In the genomic region with DNA sequence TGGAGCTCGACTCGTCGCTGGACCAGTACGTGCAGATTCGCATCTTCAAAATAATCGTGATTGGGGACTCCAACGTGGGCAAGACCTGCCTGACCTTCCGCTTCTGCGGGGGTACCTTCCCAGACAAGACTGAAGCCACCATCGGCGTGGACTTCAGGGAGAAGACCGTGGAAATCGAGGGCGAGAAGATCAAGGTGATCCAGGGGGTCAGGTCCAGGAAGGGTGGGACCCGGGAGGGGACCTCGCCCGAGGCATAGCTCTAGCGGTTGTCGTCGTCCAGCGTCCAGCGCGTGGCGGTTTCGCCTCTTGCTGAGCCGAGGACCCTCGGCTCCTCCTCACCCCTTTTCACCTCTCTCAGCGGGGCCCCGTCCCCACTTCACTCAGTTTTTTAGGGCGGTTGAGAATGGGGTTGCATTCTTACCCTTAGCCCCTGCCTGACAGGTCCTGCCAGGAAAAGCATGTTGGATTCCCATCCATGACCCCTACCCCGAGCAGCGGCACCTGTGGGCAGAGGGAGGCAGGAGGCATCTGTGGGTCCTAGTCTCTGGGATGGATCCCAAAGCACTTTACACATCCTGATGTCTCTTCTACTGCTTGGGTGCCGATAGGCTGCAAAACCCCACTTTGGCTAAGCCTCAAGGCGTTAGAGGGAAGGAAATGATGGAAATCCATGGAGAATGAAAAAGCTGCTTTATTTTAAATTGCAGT, we compare ENCODE assay signal across 8 cellular contexts. TPM values are rescaled to one million over a fixed set of nuclear protein-coding genes. Genes with fewer than 3 reads are reported as not detected.
A peak's percentile ranks its signal among the peaks of the same experiment; 100 is the strongest.
DNase-seq lines count a peak whose midpoint lies in the region; ATAC-seq lines count a peak whose summit lies in the region.

No MANE protein-coding gene starts in this region.

- H3K9me3 Mint-ChIP-seq in activated CD4-positive, alpha-beta T cell treated with anti-CD3 and anti-CD28 coated beads, Interleukin-2, amount 10 ng/mL, durations not matched to agents 7 days and 5 days: no peaks in the 10 kb centered on the region
- H3K9me3 Mint-ChIP-seq in activated T-helper 2 cell treated with anti-CD3 and anti-CD28 coated beads, Interferon-gamma antibody, Interleukin-2, Interleukin-4, amounts not matched to agents 10 μg/mL and 5 μg/mL and 100 μg/mL, durations not matched to agents 14 hours and 24 hours and 36 hours: no peaks in the 10 kb centered on the region

- POLR2A ChIA-PET in activated CD4-positive, alpha-beta T cell treated with anti-CD3 and anti-CD28 coated beads, Interleukin-2, amount 10 ng/mL, durations not matched to agents 7 days and 5 days (lab: Charles Lee): no interaction called here

- no peaks in the 10 kb centered on the region for H3K27me3 Mint-ChIP-seq in activated CD4-positive, alpha-beta T cell treated with anti-CD3 and anti-CD28 coated beads, Interleukin-2, amount 10 ng/mL, durations not matched to agents 7 days and 5 days
- H3K27me3 Mint-ChIP-seq in activated T-helper 2 cell treated with anti-CD3 and anti-CD28 coated beads, Interferon-gamma antibody, Interleukin-2, Interleukin-4, amounts not matched to agents 10 μg/mL and 5 μg/mL and 100 μg/mL, durations not matched to agents 14 hours and 24 hours and 36 hours (ENCODE audit: low read depth): no peaks in the 10 kb centered on the region

- intact Hi-C loops in activated T-helper 2 cell treated with anti-CD3 and anti-CD28 coated beads, Interferon-gamma antibody, Interleukin-2, Interleukin-4, amounts not matched to agents 10 μg/mL and 5 μg/mL and 100 μg/mL, durations not matched to agents 14 hours and 24 hours and 36 hours (cut with micrococcal nuclease): loop anchor here (2.0 to 10.0 kb wide), 5 partner anchors 41 to 407 kb away; a partner anchor contains a TSS

- H3K27me3 ChIP-seq in layer of hippocampus (ENCODE audit: control insufficient read depth, insufficient read depth, low read length): no peaks in the 10 kb centered on the region

- no peak for ATAC-seq in GM21717 (IDR thresholded peaks at IDR 0.05; ENCODE audit: unreplicated experiment)

- peaks cover 52% of the 10 kb centered on the region for H3K4me1 Mint-ChIP-seq in activated CD4-positive, alpha-beta T cell treated with anti-CD3 and anti-CD28 coated beads, Interleukin-2, amount 10 ng/mL, durations not matched to agents 7 days and 5 days
- H3K4me1 Mint-ChIP-seq in activated T-helper 2 cell treated with anti-CD3 and anti-CD28 coated beads, Interferon-gamma antibody, Interleukin-2, Interleukin-4, amounts not matched to agents 10 μg/mL and 5 μg/mL and 100 μg/mL, durations not matched to agents 14 hours and 24 hours and 36 hours (ENCODE audit: low read depth): peaks cover 36% of the 10 kb centered on the region

- H3K36me3 Mint-ChIP-seq in activated CD4-positive, alpha-beta T cell treated with anti-CD3 and anti-CD28 coated beads, Interleukin-2, amount 10 ng/mL, durations not matched to agents 7 days and 5 days (ENCODE audit: low read depth): peaks cover 18% of the 10 kb centered on the region
- H3K36me3 Mint-ChIP-seq in activated T-helper 2 cell treated with anti-CD3 and anti-CD28 coated beads, Interferon-gamma antibody, Interleukin-2, Interleukin-4, amounts not matched to agents 10 μg/mL and 5 μg/mL and 100 μg/mL, durations not matched to agents 14 hours and 24 hours and 36 hours (ENCODE audit: low read depth): peaks cover 21% of the 10 kb centered on the region

- CTCF ChIA-PET in activated CD4-positive, alpha-beta T cell treated with anti-CD3 and anti-CD28 coated beads, Interleukin-2, amount 10 ng/mL, durations not matched to agents 7 days and 5 days (lab: Charles Lee): interaction anchor here (2.4 kb wide), 1 partner anchor 92 kb away, joined by 9 read pairs; no protein-coding TSS in a partner anchor

- DNase-seq in activated CD4-positive, alpha-beta T cell treated with anti-CD3 and anti-CD28 coated beads, Interleukin-2, amount 10 ng/mL, durations not matched to agents 7 days and 5 days: no peak
- DNase-seq in activated CD4-positive, alpha-beta T cell treated with anti-CD3 and anti-CD28 coated beads, Interleukin-2, amount 50 U/mL, for 1 hour: no peak
- no peak for DNase-seq in activated T-helper 2 cell treated with anti-CD3 and anti-CD28 coated beads, Interferon-gamma antibody, Interleukin-2, Interleukin-4, amounts not matched to agents 10 μg/mL and 5 μg/mL and 100 μg/mL, durations not matched to agents 14 hours and 24 hours and 36 hours (ENCODE audit: low spot score)
- DNase-seq in superior temporal gyrus (ENCODE audit: extremely low spot score) (peak; percentile 17), 8988T (no peak), NCI-H345 treated with DMSO at 0.1 percent for 48 hours (lab: John Stamatoyannopoulos, UW; ENCODE audit: unreplicated experiment) (no peak)

- H3K4me3 Mint-ChIP-seq in activated CD4-positive, alpha-beta T cell treated with anti-CD3 and anti-CD28 coated beads, Interleukin-2, amount 10 ng/mL, durations not matched to agents 7 days and 5 days: peak overlapping the region; percentile 87
- H3K4me3 Mint-ChIP-seq in activated T-helper 2 cell treated with anti-CD3 and anti-CD28 coated beads, Interferon-gamma antibody, Interleukin-2, Interleukin-4, amounts not matched to agents 10 μg/mL and 5 μg/mL and 100 μg/mL, durations not matched to agents 14 hours and 24 hours and 36 hours (ENCODE audit: low read depth): peak overlapping the region; percentile 92

- peak overlapping the region; percentile 87 for H3K27ac ChIP-seq in layer of hippocampus (ENCODE audit: low read depth, low read length)

- H3K27ac Mint-ChIP-seq in activated CD4-positive, alpha-beta T cell treated with anti-CD3 and anti-CD28 coated beads, Interleukin-2, amount 10 ng/mL, durations not matched to agents 7 days and 5 days: peak overlapping the region; percentile 92
- H3K27ac Mint-ChIP-seq in activated T-helper 2 cell treated with anti-CD3 and anti-CD28 coated beads, Interferon-gamma antibody, Interleukin-2, Interleukin-4, amounts not matched to agents 10 μg/mL and 5 μg/mL and 100 μg/mL, durations not matched to agents 14 hours and 24 hours and 36 hours: peak overlapping the region; percentile 90

RNA-seq across cellular contexts. Expression of a gene that starts 0.5 kb away (rescaled TPM):
- total RNA-seq in activated CD4-positive, alpha-beta T cell treated with anti-CD3 and anti-CD28 coated beads, Interleukin-2, amount 10 ng/mL, durations not matched to agents 7 days and 5 days: 10 to 100 TPM; 20.8 to 21.2 TPM
- 28.4 and 29.7 TPM in 2 replicates for total RNA-seq in activated T-helper 2 cell treated with anti-CD3 and anti-CD28 coated beads, Interferon-gamma antibody, Interleukin-2, Interleukin-4, amounts not matched to agents 10 μg/mL and 5 μg/mL and 100 μg/mL, durations not matched to agents 14 hours and 24 hours and 36 hours

RNA-seq across cellular contexts. Expression of a gene that starts 6.6 kb away (rescaled TPM):
- 10 to 100 TPM; 32.3 to 40.3 TPM for total RNA-seq in activated CD4-positive, alpha-beta T cell treated with anti-CD3 and anti-CD28 coated beads, Interleukin-2, amount 10 ng/mL, durations not matched to agents 7 days and 5 days
- total RNA-seq in activated T-helper 2 cell treated with anti-CD3 and anti-CD28 coated beads, Interferon-gamma antibody, Interleukin-2, Interleukin-4, amounts not matched to agents 10 μg/mL and 5 μg/mL and 100 μg/mL, durations not matched to agents 14 hours and 24 hours and 36 hours: 48.7 and 51.1 TPM in 2 replicates
